In genomic region chr10:14959221-14960057, GRCh38 we compare ENCODE assay signal across 1 cellular context.
TF ChIP-seq lines count a peak whose summit lies in the region.

TSS of gene MEIG1 (plus strand) at chr10:14959388. CDS start at chr10:14966469, 7,081 bp downstream.

TF ChIP-seq in HepG2, 621 proteins besides CTCF, POLR2A, EP300 and RAD21 (continued from another document and continues in another):
- TF ChIP-seq ZBED4 (CRISPR knock-in tag; IDR thresholded peaks at IDR 0.05; ENCODE audit: borderline replicate concordance) (peak; percentile 63; the same call in 1 of the 2 replicates), KMT2B (CRISPR knock-in tag; IDR thresholded peaks at IDR 0.05) (peak; percentile 39; the same call in 1 of the 2 replicates), NFATC3 (CRISPR knock-in tag; IDR thresholded peaks at IDR 0.05) (0 out of 2 replicates have a peak, but pooled peaks have one; percentile 26), POLR2G (IDR thresholded peaks at IDR 0.05; ENCODE audit: low read depth, low read length) (peak; percentile 73), YEATS2 (CRISPR knock-in tag; IDR thresholded peaks at IDR 0.05; ENCODE audit: borderline replicate concordance) (peak; percentile 20; the same call in 1 of the 2 replicates), ZNF274 (CRISPR knock-in tag; IDR thresholded peaks at IDR 0.05) (no peak), SNAPC4 (CRISPR knock-in tag; IDR thresholded peaks at IDR 0.05) (0 out of 2 replicates have a peak, but pooled peaks have one; percentile 51), ZNF354B (CRISPR knock-in tag; IDR thresholded peaks at IDR 0.05) (0 out of 2 replicates have a peak, but pooled peaks have one; percentile 3), AHDC1 (CRISPR knock-in tag; IDR thresholded peaks at IDR 0.05; ENCODE audit: borderline replicate concordance) (peak; percentile 37; the same call in 1 of the 2 replicates), MYNN (CRISPR knock-in tag; IDR thresholded peaks at IDR 0.05; ENCODE audit: low read depth) (no peak), GABPA (IDR thresholded peaks at IDR 0.05; ENCODE audit: low read depth, low read length) (peak; percentile 80), GABPA (CRISPR knock-in tag; IDR thresholded peaks at IDR 0.05; ENCODE audit: low read depth) (peak; percentile 94), MYPOP (CRISPR knock-in tag; IDR thresholded peaks at IDR 0.05) (0 out of 2 replicates have a peak, but pooled peaks have one; percentile 36), PAWR (CRISPR knock-in tag; IDR thresholded peaks at IDR 0.05; ENCODE audit: borderline replicate concordance) (no peak), THAP9 (CRISPR knock-in tag; IDR thresholded peaks at IDR 0.05; ENCODE audit: borderline replicate concordance) (peak; percentile 99), ISL2 (CRISPR knock-in tag; IDR thresholded peaks at IDR 0.05) (no peak; the same call in 1 of the 2 replicates), ZBTB25 (CRISPR knock-in tag; IDR thresholded peaks at IDR 0.05) (no peak), FOXC1 (CRISPR knock-in tag; IDR thresholded peaks at IDR 0.05; ENCODE audit: borderline replicate concordance) (peak; percentile 73), GATAD2A (CRISPR knock-in tag; IDR thresholded peaks at IDR 0.05) (0 out of 2 replicates have a peak, but pooled peaks have one; percentile 7)
